ENCODE assay signal across 8 cellular contexts in the genomic region with DNA sequence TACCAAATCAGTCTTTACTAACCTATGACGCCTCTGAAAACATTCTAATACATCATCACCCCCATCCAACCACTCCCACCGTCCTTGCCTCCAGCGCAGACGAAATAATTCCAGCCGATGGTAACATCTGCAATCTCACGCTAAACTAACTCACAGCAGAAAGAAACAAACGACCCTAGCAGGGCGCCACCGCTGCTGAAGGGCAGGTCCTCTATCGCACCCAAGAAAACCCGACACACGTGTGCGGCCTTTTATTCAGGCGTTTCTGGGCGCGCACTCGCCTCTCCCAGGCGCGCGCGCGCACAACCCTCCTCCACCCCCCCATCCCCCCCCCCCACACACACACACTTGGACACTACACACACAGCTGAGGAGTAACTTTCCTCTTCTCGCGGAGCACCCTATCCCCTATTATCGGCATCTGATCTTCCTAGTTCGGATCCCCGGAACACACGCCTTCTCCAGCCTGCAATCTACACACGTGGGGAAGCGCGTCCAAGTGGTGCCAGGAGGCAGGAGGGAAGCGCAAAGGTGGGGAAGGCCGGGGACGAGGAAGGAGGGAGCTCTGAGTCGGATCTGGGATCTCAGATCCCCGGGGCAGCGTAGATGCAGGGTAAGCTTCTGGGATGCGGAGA. TPM values are rescaled to one million over a fixed set of nuclear protein-coding genes. Genes with fewer than 3 reads are reported as not detected.
DNase-seq lines count a peak whose midpoint lies in the region; ATAC-seq lines count a peak whose summit lies in the region.

No MANE protein-coding gene starts in this region.

- H3K27me3 ChIP-seq in muscle layer of duodenum (ENCODE audit: low read depth, low read length) (no peaks in the 10 kb centered on the region), thymus (ENCODE audit: control insufficient read depth, insufficient read depth) (no peaks in the 10 kb centered on the region)

- H3K27me3 Mint-ChIP-seq in activated CD4-positive, alpha-beta memory T cell treated with anti-CD3 and anti-CD28 coated beads for 36 hours, result peaks cover 13% of the 10 kb centered on the region

- peak; percentile 7 for ATAC-seq in esophagus mucosa
- ATAC-seq in HG03135 (IDR thresholded peaks at IDR 0.05; ENCODE audit: unreplicated experiment), result no peak

- H3K4me1 ChIP-seq in muscle layer of duodenum (ENCODE audit: control insufficient read depth in 1 of 2, insufficient read depth in 2 of 2, low read length in 2 of 2) (peaks cover 0 to 13% of the 10 kb centered on the region in 2 donors), thymus (ENCODE audit: control insufficient read depth, insufficient read depth, low read length) (peaks cover 13% of the 10 kb centered on the region)

- no peaks in the 10 kb centered on the region for H3K36me3 Mint-ChIP-seq in activated CD4-positive, alpha-beta memory T cell treated with anti-CD3 and anti-CD28 coated beads for 36 hours

- H3K4me3 ChIP-seq in muscle layer of duodenum (ENCODE audit: low read depth in 1 of 2, low read length in 2 of 2), result peak overlapping the region; percentile 86 to 95
- peak overlapping the region; percentile 66 for H3K4me3 ChIP-seq in thymus (ENCODE audit: low read length)

- H3K9me3 ChIP-seq in muscle layer of duodenum (ENCODE audit: control insufficient read depth in 1 of 2, low read length in 2 of 2) (no peaks in the 10 kb centered on the region), thymus (ENCODE audit: control insufficient read depth) (no peaks in the 10 kb centered on the region)

- DNase-seq in activated effector memory CD4-positive, alpha-beta T cell treated with anti-CD3 and anti-CD28 coated beads, Interleukin-2, amount 50 U/mL, for 16 hours, result peak; percentile 71
- no peak for DNase-seq in activated effector memory CD4-positive, alpha-beta T cell treated with Interleukin-2 at 50 U/mL for 16 hours
- peak; percentile 70 for DNase-seq in NCI-H2171 (lab: John Stamatoyannopoulos, UW)
- peak; percentile 46 for DNase-seq in activated CD4-positive, alpha-beta memory T cell treated with anti-CD3 and anti-CD28 coated beads for 36 hours

- no peak overlapping the region for H3K27ac Mint-ChIP-seq in activated CD4-positive, alpha-beta memory T cell treated with anti-CD3 and anti-CD28 coated beads for 36 hours

- intact Hi-C loops in activated CD4-positive, alpha-beta memory T cell treated with anti-CD3 and anti-CD28 coated beads for 36 hours (cut with micrococcal nuclease), result loop anchor here (1.0 kb wide), 4 partner anchors 20 to 130 kb away; no protein-coding TSS in a partner anchor

- H3K27ac ChIP-seq in muscle layer of duodenum (ENCODE audit: low read length) (peak overlapping the region; percentile 67), thymus (ENCODE audit: low read depth) (no peak overlapping the region)

- WGBS in thymus, result under 1% methylated on average over 38 of the region's 38 CpGs

- POLR2A ChIA-PET in activated CD4-positive, alpha-beta memory T cell treated with anti-CD3 and anti-CD28 coated beads for 36 hours (lab: Charles Lee), result interaction anchor here (0.8 to 2.0 kb wide), 9 partner anchors 23 to 212 kb away, joined by 3 to 10 read pairs (median 4); a partner anchor contains a TSS

- CTCF ChIA-PET in activated CD4-positive, alpha-beta memory T cell treated with anti-CD3 and anti-CD28 coated beads for 36 hours (lab: Charles Lee), result interaction anchor here (0.6 to 2.1 kb wide), 6 partner anchors 32 to 159 kb away, joined by 3 to 19 read pairs (median 4); a partner anchor contains a TSS

- H3K9me3 Mint-ChIP-seq in activated CD4-positive, alpha-beta memory T cell treated with anti-CD3 and anti-CD28 coated beads for 36 hours, result no peaks in the 10 kb centered on the region

- peak overlapping the region; percentile 73 for H3K4me3 Mint-ChIP-seq in activated CD4-positive, alpha-beta memory T cell treated with anti-CD3 and anti-CD28 coated beads for 36 hours

- H3K4me1 Mint-ChIP-seq in activated CD4-positive, alpha-beta memory T cell treated with anti-CD3 and anti-CD28 coated beads for 36 hours (ENCODE audit: low read depth), result peaks cover 31% of the 10 kb centered on the region

- no peaks in the 10 kb centered on the region for H3K36me3 ChIP-seq in muscle layer of duodenum (ENCODE audit: control insufficient read depth in 1 of 2, insufficient read depth in 2 of 2, low read length in 2 of 2)
- H3K36me3 ChIP-seq in thymus (ENCODE audit: control insufficient read depth, insufficient read depth), result no peaks in the 10 kb centered on the region

RNA-seq across cellular contexts. Expression of a gene that starts 1.4 kb away (rescaled TPM):
- 1 to 10 TPM; 2.3 to 2.4 TPM for total RNA-seq in activated CD4-positive, alpha-beta memory T cell treated with anti-CD3 and anti-CD28 coated beads for 36 hours
- total RNA-seq in esophagus mucosa, result 22.8 TPM
- polyA plus RNA-seq in thymus, result 8.1 TPM
